8 cellular contexts compared by ENCODE assay signal in the genomic region with DNA sequence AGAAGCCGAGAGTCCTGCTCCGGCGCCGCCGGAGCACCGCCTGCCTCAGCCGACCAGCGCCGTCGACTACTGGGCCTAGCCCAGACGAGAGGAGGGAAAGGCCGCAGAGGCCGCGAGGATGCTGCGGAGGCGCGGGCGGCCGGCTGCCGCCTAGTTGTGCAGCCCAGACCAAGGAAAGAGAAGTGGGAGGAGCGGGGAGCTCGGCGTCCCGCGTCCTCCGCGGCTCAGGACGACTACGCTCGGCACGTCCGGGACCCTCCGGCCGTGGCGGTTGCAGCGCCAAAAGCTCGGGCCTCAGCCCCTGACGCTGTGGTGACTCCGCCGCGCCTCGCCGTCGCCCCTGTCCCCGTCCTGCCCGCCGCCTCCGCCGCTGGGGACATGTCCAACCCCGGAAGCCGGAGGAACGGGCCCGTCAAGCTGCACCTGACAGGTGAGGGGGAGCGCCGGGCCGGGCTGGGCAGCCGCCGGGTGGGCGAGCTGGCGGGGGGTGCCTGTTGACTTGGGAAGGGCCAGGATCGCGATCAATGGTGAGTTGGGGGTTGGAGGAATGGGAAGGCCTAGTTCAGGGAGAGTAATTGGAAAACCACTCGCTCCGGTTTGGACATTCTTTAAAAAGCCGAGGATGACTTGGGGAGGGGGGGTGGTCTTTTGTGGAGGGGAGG. TPM values are rescaled to one million over a fixed set of nuclear protein-coding genes. Genes with fewer than 3 reads are reported as not detected.
A peak's percentile ranks its signal among the peaks of the same experiment; 100 is the strongest.
DNase-seq lines count a peak whose midpoint lies in the region; ATAC-seq, FAIRE-seq and TF ChIP-seq lines count a peak whose summit lies in the region.

No MANE protein-coding gene starts in this region.

- no peak overlapping the region for H3K14ac ChIP-seq in H1 (ENCODE audit: insufficient read length)

- H3K9ac ChIP-seq in H1 (replicated peaks in 1 of 4; ENCODE audit: extremely low read depth in 1 of 4, low read depth in 3 of 4, low read length in 3 of 4) = peak overlapping the region in 3 of 4 experiments; percentile 25 to 47 (median 25); a peak in 3 of 7 replicates

- no peak overlapping the region for H2BK120ac ChIP-seq in H1 (replicated peaks; ENCODE audit: low read depth, low read length)

- H3K36me3 ChIP-seq in H1 (ENCODE audit: control insufficient read depth in 2 of 4, insufficient read depth in 4 of 4, low read length in 3 of 4) (no peaks in the 10 kb centered on the region), lung (ENCODE audit: control insufficient read depth in 2 of 2, insufficient read depth in 2 of 2, low read length in 2 of 2) (peaks cover 0 to 5% of the 10 kb centered on the region in 2 donors), BE2C (no peaks in the 10 kb centered on the region)

- no peak overlapping the region for H4K91ac ChIP-seq in H1 (replicated peaks; ENCODE audit: insufficient read length, low read length)

- H3K4me1 ChIP-seq in H1 (replicated peaks in 1 of 4; ENCODE audit: control insufficient read depth in 3 of 4, insufficient read depth in 4 of 4, low read length in 3 of 4) (no peaks in the 10 kb centered on the region), lung (ENCODE audit: control insufficient read depth in 2 of 2, insufficient read depth in 2 of 2, low read length in 2 of 2) (no peaks in the 10 kb centered on the region), BE2C (no peaks in the 10 kb centered on the region)

- H3K79me1 ChIP-seq in H1 (ENCODE audit: low read depth, low read length) = no peaks in the 10 kb centered on the region

- H3K9me3 ChIP-seq in H1 (ENCODE audit: insufficient read depth in 2 of 2, low read depth in 1 of 2, low read length in 1 of 2) = no peaks in the 10 kb centered on the region
- no peaks in the 10 kb centered on the region for H3K9me3 ChIP-seq in lung (ENCODE audit: control insufficient read depth in 2 of 2, insufficient read depth in 1 of 2, low read length in 1 of 2)
- no peaks in the 10 kb centered on the region for H3K9me3 ChIP-seq in BE2C

- H3K56ac ChIP-seq in H1 (replicated peaks; ENCODE audit: insufficient read length, low read depth, low read length) = no peak overlapping the region

- no peak overlapping the region for H4K5ac ChIP-seq in H1 (ENCODE audit: insufficient read length, low read depth, low read length)

- TF ChIP-seq CTCF in H1 (IDR thresholded peaks at IDR 0.05; ENCODE audit: control extremely low read depth in 1 of 3, insufficient read depth in 1 of 3, low read depth in 1 of 3, low read length in 3 of 3) (no peak), lung (IDR thresholded peaks at IDR 0.05; ENCODE audit: control extremely low read depth, extremely low read depth) (no peak), BE2C (IDR thresholded peaks at IDR 0.05; ENCODE audit: low read depth, low read length) (no peak)

- no peak overlapping the region for H3K23ac ChIP-seq in H1 (ENCODE audit: insufficient read length)

- H3K27ac ChIP-seq in H1 (ENCODE audit: low read depth, low read length) = no peak overlapping the region
- peak overlapping the region; percentile 55 to 80 for H3K27ac ChIP-seq in lung (ENCODE audit: low read depth in 1 of 2, low read length in 1 of 2)

- H2AK5ac ChIP-seq in H1 (ENCODE audit: low read depth, low read length) = no peak overlapping the region

- peak overlapping the region; percentile 82 for H2AFZ ChIP-seq in H1 (ENCODE audit: low read length)

- H3K79me2 ChIP-seq in H1 (ENCODE audit: control insufficient read depth in 1 of 2, insufficient read depth in 2 of 2, low read length in 2 of 2) = no peaks in the 10 kb centered on the region

- 3% methylated on average over 35 of the region's 65 CpGs; no CpG with 5 or more reads in 1 of the 2 experiments for WGBS in H1 (ENCODE audit: extremely low coverage in 1 of 2, insufficient coverage in 1 of 2, insufficient read length in 1 of 2, insufficient replicate concordance in 2 of 2, low coverage in 1 of 2, low lambda C conversion rate in 2 of 2, missing lambda C conversion rate in 1 of 2), 2 experiments
- WGBS in lung, 2 donors = 1% methylated on average over 65 of the region's 65 CpGs

- peak; percentile 86 for ATAC-seq in lung (ENCODE audit: insufficient read depth, low FRiP score)

- no peaks in the 10 kb centered on the region for H4K20me1 ChIP-seq in H1 (replicated peaks in 1 of 2; ENCODE audit: control insufficient read depth in 1 of 2, insufficient read depth in 2 of 2, low read length in 2 of 2)

- no peak overlapping the region for H2BK5ac ChIP-seq in H1 (ENCODE audit: low read depth, low read length)

- peak in 1 of 2 experiments; percentile 4; a peak in 1 of 4 replicates for TF ChIP-seq RAD21 in H1 (IDR thresholded peaks at IDR 0.05 in 1 of 2, conservative IDR thresholded peaks at IDR 0.05 in 1 of 2; ENCODE audit: low read depth in 2 of 2, low read length in 2 of 2)

- H3K4me3 ChIP-seq in H1 (ENCODE audit: extremely low read depth in 1 of 4, insufficient read depth in 2 of 4, low read depth in 3 of 4, low read length in 4 of 4) = peak overlapping the region; percentile 59 to 71 (median 66)
- peak overlapping the region; percentile 71 for H3K4me3 ChIP-seq in lung
- H3K4me3 ChIP-seq in BE2C (ENCODE audit: low read depth, low read length) = no peak overlapping the region

- peak overlapping the region; percentile 89; the same call in 1 of the 2 replicates for H4K8ac ChIP-seq in H1 (ENCODE audit: extremely low read depth, insufficient read depth, low read length)

- POLR2A ChIA-PET in H1 (lab: Charles Lee; ENCODE audit: partially characterized antibody) = interaction anchor here (1.0 to 2.2 kb wide), 3 partner anchors 13 to 37 kb away, joined by 3 to 15 read pairs (median 4); partner anchors contain the start of gene RNF135

- H3K23me2 ChIP-seq in H1 (ENCODE audit: low read depth, low read length) = peaks cover 6% of the 10 kb centered on the region; the same call in 1 of the 2 replicates

- H3K27me3 ChIP-seq in H1 (replicated peaks in 1 of 4; ENCODE audit: control insufficient read depth in 3 of 4, extremely low read depth in 1 of 4, insufficient read depth in 3 of 4, low read length in 3 of 4) (peaks cover 0 to 7% (median 6%) of the 10 kb centered on the region in 4 experiments; a peak in 5 of 7 replicates), lung (ENCODE audit: control insufficient read depth, insufficient read depth) (no peaks in the 10 kb centered on the region), BE2C (no peaks in the 10 kb centered on the region)

- TF ChIP-seq POLR2A in H1 (IDR thresholded peaks at IDR 0.05; ENCODE audit: control extremely low read depth in 1 of 2, low read depth in 2 of 2, low read length in 2 of 2) = peak in 1 of 2 experiments; percentile 45; a peak in 1 of 3 replicates

- H3K4me2 ChIP-seq in H1 (ENCODE audit: insufficient read depth in 1 of 2, low read depth in 2 of 2, low read length in 2 of 2) = peak overlapping the region; percentile 73 to 98

- H2BK20ac ChIP-seq in H1 (ENCODE audit: low read length) = no peak overlapping the region

- H3K4ac ChIP-seq in H1 (replicated peaks; ENCODE audit: insufficient read length, low read depth, low read length) = no peak overlapping the region

- no peak for FAIRE-seq in H1 (lab: Jason Lieb, UNC)

- no peak overlapping the region for H2BK15ac ChIP-seq in H1 (ENCODE audit: low read length)

- no peak for TF ChIP-seq EP300 in H1 (IDR thresholded peaks at IDR 0.05; ENCODE audit: borderline replicate concordance in 1 of 2, low read depth in 2 of 2, low read length in 2 of 2)

- CTCF ChIA-PET in H1 (lab: Charles Lee; ENCODE audit: partially characterized antibody) = interaction anchor here (0.6 to 1.6 kb wide), 6 partner anchors 9 to 897 kb away, joined by 3 to 6 read pairs (median 3); no protein-coding TSS in a partner anchor

- H3K18ac ChIP-seq in H1 (ENCODE audit: extremely low read depth, low read length) = no peak overlapping the region; the same call in 1 of the 2 replicates

- DNase-seq in NCI-H2107 treated with DMSO at 0.1 percent for 48 hours (lab: John Stamatoyannopoulos, UW; ENCODE audit: unreplicated experiment) (peak; percentile 19), NCI-H2107 (lab: John Stamatoyannopoulos, UW) (no peak), NCI-H146 (lab: John Stamatoyannopoulos, UW) (peak; percentile 81), H1 (ENCODE audit: low read depth in 1 of 2, low spot score in 2 of 2) (peak; percentile 9 to 87), lung (ENCODE audit: low spot score) (peak; percentile 64), BE2C (no peak)
- DNase-seq in activated CD8-positive, alpha-beta memory T cell treated with anti-CD3 and anti-CD28 coated beads for 24 hours = peak; percentile 80
- peak; percentile 29 to 49 for DNase-seq in stimulated activated CD4-positive, alpha-beta T cell treated with anti-CD3 and anti-CD28 coated beads, Interleukin-4, amount 100 ng/mL, for 4 hours

- H2BK12ac ChIP-seq in H1 (ENCODE audit: low read depth, low read length) = no peak overlapping the region

TF ChIP-seq in H1, 55 proteins besides CTCF, POLR2A, EP300 and RAD21 (continues in another document):
- no peak for TF ChIP-seq MAFK (IDR thresholded peaks at IDR 0.05; ENCODE audit: low read depth, low read length)
- no peak for TF ChIP-seq RXRA (IDR thresholded peaks at IDR 0.05; ENCODE audit: insufficient read depth, low read depth, low read length)
- peak; percentile 78 for TF ChIP-seq ASH2L (IDR thresholded peaks at IDR 0.05; ENCODE audit: low read length)
- TF ChIP-seq SIN3A (conservative IDR thresholded peaks at IDR 0.05 in 1 of 2, IDR thresholded peaks at IDR 0.05 in 1 of 2; ENCODE audit: low read depth in 1 of 2, low read length in 2 of 2) = peak in 1 of 2 experiments; percentile 57; a peak in 2 of 4 replicates
- no peak for TF ChIP-seq EGR1 (IDR thresholded peaks at IDR 0.05; ENCODE audit: borderline replicate concordance, low read depth, low read length)
- 0 out of 4 replicates have a peak, but pooled peaks of 1 of the 2 experiments have one; percentile 36 for TF ChIP-seq HDAC2 (IDR thresholded peaks at IDR 0.05; ENCODE audit: borderline replicate concordance in 1 of 2, low read depth in 2 of 2, low read length in 2 of 2)
- TF ChIP-seq TCF12 (IDR thresholded peaks at IDR 0.05; ENCODE audit: low read depth, low read length) = no peak
- TF ChIP-seq CHD1 (IDR thresholded peaks at IDR 0.05; ENCODE audit: low read depth, low read length) = no peak
- TF ChIP-seq TAF1 (IDR thresholded peaks at IDR 0.05; ENCODE audit: low read depth, low read length) = peak; percentile 62; the same call in 1 of the 2 replicates

RNA-seq across cellular contexts. Expression of gene RNF135, which starts 37.7 kb away (rescaled TPM):
- 9.0 and 10.3 TPM in 2 replicates for total RNA-seq in H1 (2021; fragmentation: NEBNext Ultra II Directional; extraction: Animal tissue kit (Norgen Biotek cat#: 25700))
- 7.7 and 8.8 TPM in 2 replicates for polyA plus RNA-seq in H1 (2011; rRNA removed)
- 9.6 TPM for polyA plus RNA-seq in H1 (2011; cell fraction: cytosol; rRNA removed)
- 5.4 TPM for polyA plus RNA-seq in H1 (2011; cell fraction: nucleus; rRNA removed)
- 7.8 to 9.9 TPM (median 8.5 TPM) in 4 replicates for polyA plus RNA-seq in H1 (2012, experiment 1 of 2)
- polyA plus RNA-seq in H1 (2012, experiment 2 of 2) = 8.8 TPM
- polyA plus RNA-seq in H1 (2013, experiment 1 of 2) = 4.0 TPM
- polyA plus RNA-seq in H1 (2013, experiment 2 of 2) = 3.9 TPM
- 4.7 and 5.7 TPM in 2 replicates for polyA minus RNA-seq in H1 (2011; rRNA and poly(A)+ RNA removed)
- polyA minus RNA-seq in H1 (2011; cell fraction: cytosol; rRNA and poly(A)+ RNA removed) = 17.0 TPM
- polyA minus RNA-seq in H1 (2011; cell fraction: nucleus; rRNA and poly(A)+ RNA removed) = 3.7 TPM
- total RNA-seq in lung = 10 to 100 TPM; 11.1 to 42.1 TPM
- polyA plus RNA-seq in lung = 10 to 100 TPM; 22.1 to 23.8 TPM
- not detected for polyA plus RNA-seq in BE2C (2012; ENCODE audit: insufficient read depth, insufficient read length, low read depth)

Comparison
In these comparisons a context has a peak if more than half of its experiments do, and no peak if none do; other contexts are left out.
1. DNase-seq: peak in NCI-H2107 treated with DMSO at 0.1 percent for 48 hours (single experiment), NCI-H146 (single experiment), activated CD8-positive, alpha-beta memory T cell treated with anti-CD3 and anti-CD28 coated beads for 24 hours (single experiment), H1 (2 of 2), lung (single experiment) and stimulated activated CD4-positive, alpha-beta T cell treated with anti-CD3 and anti-CD28 coated beads, Interleukin-4, amount 100 ng/mL, for 4 hours (2 of 2); none in NCI-H2107 (single experiment) and BE2C (single experiment).